In genomic region chr6:78639505-78640110, GRCh38 we compare ENCODE assay signal across 18 cellular contexts.
"Had no signal": no experiment of that assay in that cellular context is flagged by ENCODE, and none has a peak within 500 bp of the region (broad histone marks: within the 10 kb centered on the region; RNA-seq: fewer than 3 reads in every experiment).

No MANE protein-coding gene starts in this region.

- H3K27me3 ChIP-seq: esophagus muscularis mucosa, gastrocnemius medialis had no signal

- DNase-seq: effector memory CD8-positive, alpha-beta T cell; gastrocnemius medialis; immature natural killer cell; left cardiac atrium; left ventricle myocardium superior; mesenchymal stem cell; midbrain; naive B cell; occipital lobe; psoas muscle; stimulated activated CD4-positive, alpha-beta T cell treated with anti-CD3 and anti-CD28 coated beads, Interleukin-2, amount 100 ng/mL, for 24 hours; stimulated activated naive CD4-positive, alpha-beta T cell treated with Interleukin-2 at 50 U/mL for 16 hours; trophoblast cell had no signal

- H3K9me3 ChIP-seq: gastrocnemius medialis, psoas muscle had no signal

- ATAC-seq: effector memory CD8-positive, alpha-beta T cell; gastrocnemius medialis; left cardiac atrium; left ventricle myocardium superior; psoas muscle; sciatic nerve had no signal

- H3K27ac ChIP-seq: epithelial cell of prostate, esophagus muscularis mucosa, gastrocnemius medialis, psoas muscle had no signal

- FAIRE-seq: keratinocyte had no signal

- H3K4me1 ChIP-seq: esophagus muscularis mucosa, gastrocnemius medialis, psoas muscle had no signal

- H3K36me3 ChIP-seq: esophagus muscularis mucosa, gastrocnemius medialis had no signal

- H3K4me3 ChIP-seq: esophagus muscularis mucosa, gastrocnemius medialis, lung, psoas muscle had no signal
